ENCODE assay signal across 1 cellular context in genomic region chr16:15888072-15888976, GRCh38.
TF ChIP-seq lines count a peak whose summit lies in the region.

A gene with protein sequence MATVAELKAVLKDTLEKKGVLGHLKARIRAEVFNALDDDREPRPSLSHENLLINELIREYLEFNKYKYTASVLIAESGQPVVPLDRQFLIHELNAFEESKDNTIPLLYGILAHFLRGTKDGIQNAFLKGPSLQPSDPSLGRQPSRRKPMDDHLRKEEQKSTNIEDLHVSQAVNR (minus strand): TSS chr16:15888603. CDS start chr16:15888585, 18 bp downstream.

TF ChIP-seq in HepG2, 621 proteins besides CTCF, POLR2A, EP300 and RAD21 (continued from another document and continues in another):
- TF ChIP-seq RERE (CRISPR knock-in tag; IDR thresholded peaks at IDR 0.05; ENCODE audit: low read depth) (peak; percentile 16; the same call in 1 of the 2 replicates), STAG1 (CRISPR knock-in tag; IDR thresholded peaks at IDR 0.05) (no peak; the same call in 1 of the 2 replicates), ATF7-NPFF (CRISPR knock-in tag; IDR thresholded peaks at IDR 0.05; ENCODE audit: low read depth) (peak; percentile 39), KLF12 (CRISPR knock-in tag; IDR thresholded peaks at IDR 0.05; ENCODE audit: borderline replicate concordance) (no peak; the same call in 1 of the 2 replicates), TAF15 (IDR thresholded peaks at IDR 0.05; ENCODE audit: low read depth, low read length, poor library complexity, severe bottlenecking) (peak; percentile 96), ZNF724P (CRISPR knock-in tag; IDR thresholded peaks at IDR 0.05; ENCODE audit: borderline replicate concordance) (peak; percentile 69; the same call in 1 of the 2 replicates), IKZF1 (IDR thresholded peaks at IDR 0.05) (no peak), ZNF431 (CRISPR knock-in tag; IDR thresholded peaks at IDR 0.05; ENCODE audit: borderline replicate concordance, low read depth) (peak; percentile 66; the same call in 1 of the 2 replicates), FOXA3 (CRISPR knock-in tag; IDR thresholded peaks at IDR 0.05) (peak; percentile 34; the same call in 1 of the 2 replicates), ZNF816 (CRISPR knock-in tag; IDR thresholded peaks at IDR 0.05; ENCODE audit: borderline replicate concordance) (no peak), HNRNPLL (IDR thresholded peaks at IDR 0.05; ENCODE audit: low read depth, low read length, poor library complexity, severe bottlenecking) (peak; percentile 80), NR2C2 (CRISPR knock-in tag; IDR thresholded peaks at IDR 0.05; ENCODE audit: borderline replicate concordance) (peak; percentile 51; the same call in 1 of the 2 replicates), ERF (CRISPR knock-in tag; IDR thresholded peaks at IDR 0.05) (peak; percentile 82), STAT5B (CRISPR knock-in tag; IDR thresholded peaks at IDR 0.05) (no peak; the same call in 1 of the 2 replicates), ARID2 (CRISPR knock-in tag; IDR thresholded peaks at IDR 0.05; ENCODE audit: borderline replicate concordance) (no peak), ZNF720 (CRISPR knock-in tag; IDR thresholded peaks at IDR 0.05) (no peak), POLR2G (IDR thresholded peaks at IDR 0.05; ENCODE audit: low read depth, low read length) (peak; percentile 95), ZKSCAN8 (CRISPR knock-in tag; IDR thresholded peaks at IDR 0.05; ENCODE audit: borderline replicate concordance) (no peak), ZNF781 (CRISPR knock-in tag; IDR thresholded peaks at IDR 0.05; ENCODE audit: borderline replicate concordance, not compliant biosample characterization) (no peak), ZNF850 (CRISPR knock-in tag; conservative IDR thresholded peaks at IDR 0.05) (no peak), CEBPB (IDR thresholded peaks at IDR 0.05; ENCODE audit: borderline replicate concordance, low read depth, low read length) (peak; percentile 94), ZBTB2 (CRISPR knock-in tag; IDR thresholded peaks at IDR 0.05; ENCODE audit: low read depth) (no peak), ZNF543 (CRISPR knock-in tag; IDR thresholded peaks at IDR 0.05) (no peak; the same call in 1 of the 2 replicates), ZNF468 (CRISPR knock-in tag; IDR thresholded peaks at IDR 0.05) (no peak), ZNF740 (CRISPR knock-in tag; IDR thresholded peaks at IDR 0.05) (no peak), ZFP36L1 (CRISPR knock-in tag; IDR thresholded peaks at IDR 0.05) (no peak), ZNF460 (CRISPR knock-in tag; IDR thresholded peaks at IDR 0.05; ENCODE audit: borderline replicate concordance) (no peak; the same call in 1 of the 2 replicates), PHF21A (CRISPR knock-in tag; IDR thresholded peaks at IDR 0.05) (no peak; the same call in 1 of the 2 replicates), KDM5B (CRISPR knock-in tag; IDR thresholded peaks at IDR 0.05; ENCODE audit: borderline replicate concordance) (peak; percentile 75; the same call in 1 of the 2 replicates), ZNF317 (CRISPR knock-in tag; IDR thresholded peaks at IDR 0.05) (peak; percentile 62; the same call in 1 of the 2 replicates), MED13 (CRISPR knock-in tag; IDR thresholded peaks at IDR 0.05) (peak; percentile 67; the same call in 1 of the 2 replicates), CAMTA2 (CRISPR knock-in tag; IDR thresholded peaks at IDR 0.05; ENCODE audit: borderline replicate concordance) (peak; percentile 80; the same call in 1 of the 2 replicates)
- TF ChIP-seq, protein P1, sequence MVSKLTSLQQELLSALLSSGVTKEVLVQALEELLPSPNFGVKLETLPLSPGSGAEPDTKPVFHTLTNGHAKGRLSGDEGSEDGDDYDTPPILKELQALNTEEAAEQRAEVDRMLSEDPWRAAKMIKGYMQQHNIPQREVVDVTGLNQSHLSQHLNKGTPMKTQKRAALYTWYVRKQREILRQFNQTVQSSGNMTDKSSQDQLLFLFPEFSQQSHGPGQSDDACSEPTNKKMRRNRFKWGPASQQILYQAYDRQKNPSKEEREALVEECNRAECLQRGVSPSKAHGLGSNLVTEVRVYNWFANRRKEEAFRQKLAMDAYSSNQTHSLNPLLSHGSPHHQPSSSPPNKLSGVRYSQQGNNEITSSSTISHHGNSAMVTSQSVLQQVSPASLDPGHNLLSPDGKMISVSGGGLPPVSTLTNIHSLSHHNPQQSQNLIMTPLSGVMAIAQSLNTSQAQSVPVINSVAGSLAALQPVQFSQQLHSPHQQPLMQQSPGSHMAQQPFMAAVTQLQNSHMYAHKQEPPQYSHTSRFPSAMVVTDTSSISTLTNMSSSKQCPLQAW (CRISPR knock-in tag; IDR thresholded peaks at IDR 0.05) = peak; percentile 12
- TF ChIP-seq, protein P2, sequence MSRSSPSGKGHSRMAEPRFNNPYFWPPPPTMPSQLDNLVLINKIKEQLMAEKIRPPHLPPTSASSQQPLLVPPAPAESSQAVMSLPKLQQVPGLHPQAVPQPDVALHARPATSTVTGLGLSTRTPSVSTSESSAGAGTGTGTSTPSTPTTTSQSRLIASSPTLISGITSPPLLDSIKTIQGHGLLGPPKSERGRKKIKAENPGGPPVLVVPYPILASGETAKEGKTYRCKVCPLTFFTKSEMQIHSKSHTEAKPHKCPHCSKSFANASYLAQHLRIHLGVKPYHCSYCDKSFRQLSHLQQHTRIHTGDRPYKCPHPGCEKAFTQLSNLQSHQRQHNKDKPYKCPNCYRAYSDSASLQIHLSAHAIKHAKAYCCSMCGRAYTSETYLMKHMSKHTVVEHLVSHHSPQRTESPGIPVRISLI (CRISPR knock-in tag; IDR thresholded peaks at IDR 0.05; ENCODE audit: borderline replicate concordance) = no peak
- TF ChIP-seq, protein P3, sequence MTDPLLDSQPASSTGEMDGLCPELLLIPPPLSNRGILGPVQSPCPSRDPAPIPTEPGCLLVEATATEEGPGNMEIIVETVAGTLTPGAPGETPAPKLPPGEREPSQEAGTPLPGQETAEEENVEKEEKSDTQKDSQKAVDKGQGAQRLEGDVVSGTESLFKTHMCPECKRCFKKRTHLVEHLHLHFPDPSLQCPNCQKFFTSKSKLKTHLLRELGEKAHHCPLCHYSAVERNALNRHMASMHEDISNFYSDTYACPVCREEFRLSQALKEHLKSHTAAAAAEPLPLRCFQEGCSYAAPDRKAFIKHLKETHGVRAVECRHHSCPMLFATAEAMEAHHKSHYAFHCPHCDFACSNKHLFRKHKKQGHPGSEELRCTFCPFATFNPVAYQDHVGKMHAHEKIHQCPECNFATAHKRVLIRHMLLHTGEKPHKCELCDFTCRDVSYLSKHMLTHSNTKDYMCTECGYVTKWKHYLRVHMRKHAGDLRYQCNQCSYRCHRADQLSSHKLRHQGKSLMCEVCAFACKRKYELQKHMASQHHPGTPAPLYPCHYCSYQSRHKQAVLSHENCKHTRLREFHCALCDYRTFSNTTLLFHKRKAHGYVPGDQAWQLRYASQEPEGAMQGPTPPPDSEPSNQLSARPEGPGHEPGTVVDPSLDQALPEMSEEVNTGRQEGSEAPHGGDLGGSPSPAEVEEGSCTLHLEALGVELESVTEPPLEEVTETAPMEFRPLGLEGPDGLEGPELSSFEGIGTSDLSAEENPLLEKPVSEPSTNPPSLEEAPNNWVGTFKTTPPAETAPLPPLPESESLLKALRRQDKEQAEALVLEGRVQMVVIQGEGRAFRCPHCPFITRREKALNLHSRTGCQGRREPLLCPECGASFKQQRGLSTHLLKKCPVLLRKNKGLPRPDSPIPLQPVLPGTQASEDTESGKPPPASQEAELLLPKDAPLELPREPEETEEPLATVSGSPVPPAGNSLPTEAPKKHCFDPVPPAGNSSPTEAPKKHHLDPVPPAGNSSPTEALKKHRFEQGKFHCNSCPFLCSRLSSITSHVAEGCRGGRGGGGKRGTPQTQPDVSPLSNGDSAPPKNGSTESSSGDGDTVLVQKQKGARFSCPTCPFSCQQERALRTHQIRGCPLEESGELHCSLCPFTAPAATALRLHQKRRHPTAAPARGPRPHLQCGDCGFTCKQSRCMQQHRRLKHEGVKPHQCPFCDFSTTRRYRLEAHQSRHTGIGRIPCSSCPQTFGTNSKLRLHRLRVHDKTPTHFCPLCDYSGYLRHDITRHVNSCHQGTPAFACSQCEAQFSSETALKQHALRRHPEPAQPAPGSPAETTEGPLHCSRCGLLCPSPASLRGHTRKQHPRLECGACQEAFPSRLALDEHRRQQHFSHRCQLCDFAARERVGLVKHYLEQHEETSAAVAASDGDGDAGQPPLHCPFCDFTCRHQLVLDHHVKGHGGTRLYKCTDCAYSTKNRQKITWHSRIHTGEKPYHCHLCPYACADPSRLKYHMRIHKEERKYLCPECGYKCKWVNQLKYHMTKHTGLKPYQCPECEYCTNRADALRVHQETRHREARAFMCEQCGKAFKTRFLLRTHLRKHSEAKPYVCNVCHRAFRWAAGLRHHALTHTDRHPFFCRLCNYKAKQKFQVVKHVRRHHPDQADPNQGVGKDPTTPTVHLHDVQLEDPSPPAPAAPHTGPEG (CRISPR knock-in tag; IDR thresholded peaks at IDR 0.05) = peak; percentile 39; the same call in 1 of the 2 replicates
- TF ChIP-seq, protein P4, sequence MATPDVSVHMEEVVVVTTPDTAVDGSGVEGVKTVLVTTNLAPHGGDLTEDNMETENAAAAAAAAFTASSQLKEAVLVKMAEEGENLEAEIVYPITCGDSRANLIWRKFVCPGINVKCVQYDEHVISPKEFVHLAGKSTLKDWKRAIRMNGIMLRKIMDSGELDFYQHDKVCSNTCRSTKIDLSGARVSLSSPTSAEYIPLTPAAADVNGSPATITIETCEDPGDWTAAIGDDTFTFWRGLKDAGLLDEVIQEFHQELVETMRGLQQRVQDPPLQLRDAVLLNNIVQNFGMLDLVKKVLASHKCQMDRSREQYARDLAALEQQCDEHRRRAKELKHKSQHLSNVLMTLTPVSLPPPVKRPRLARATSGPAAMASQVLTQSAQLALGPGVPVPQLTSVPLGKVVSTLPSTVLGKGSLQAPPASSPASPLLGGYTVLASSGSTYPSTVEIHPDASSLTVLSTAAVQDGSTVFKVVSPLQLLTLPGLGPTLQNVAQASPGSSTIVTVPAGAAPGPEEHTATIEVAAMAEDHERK (CRISPR knock-in tag; IDR thresholded peaks at IDR 0.05; ENCODE audit: low read depth) = no peak
- TF ChIP-seq, protein P5, sequence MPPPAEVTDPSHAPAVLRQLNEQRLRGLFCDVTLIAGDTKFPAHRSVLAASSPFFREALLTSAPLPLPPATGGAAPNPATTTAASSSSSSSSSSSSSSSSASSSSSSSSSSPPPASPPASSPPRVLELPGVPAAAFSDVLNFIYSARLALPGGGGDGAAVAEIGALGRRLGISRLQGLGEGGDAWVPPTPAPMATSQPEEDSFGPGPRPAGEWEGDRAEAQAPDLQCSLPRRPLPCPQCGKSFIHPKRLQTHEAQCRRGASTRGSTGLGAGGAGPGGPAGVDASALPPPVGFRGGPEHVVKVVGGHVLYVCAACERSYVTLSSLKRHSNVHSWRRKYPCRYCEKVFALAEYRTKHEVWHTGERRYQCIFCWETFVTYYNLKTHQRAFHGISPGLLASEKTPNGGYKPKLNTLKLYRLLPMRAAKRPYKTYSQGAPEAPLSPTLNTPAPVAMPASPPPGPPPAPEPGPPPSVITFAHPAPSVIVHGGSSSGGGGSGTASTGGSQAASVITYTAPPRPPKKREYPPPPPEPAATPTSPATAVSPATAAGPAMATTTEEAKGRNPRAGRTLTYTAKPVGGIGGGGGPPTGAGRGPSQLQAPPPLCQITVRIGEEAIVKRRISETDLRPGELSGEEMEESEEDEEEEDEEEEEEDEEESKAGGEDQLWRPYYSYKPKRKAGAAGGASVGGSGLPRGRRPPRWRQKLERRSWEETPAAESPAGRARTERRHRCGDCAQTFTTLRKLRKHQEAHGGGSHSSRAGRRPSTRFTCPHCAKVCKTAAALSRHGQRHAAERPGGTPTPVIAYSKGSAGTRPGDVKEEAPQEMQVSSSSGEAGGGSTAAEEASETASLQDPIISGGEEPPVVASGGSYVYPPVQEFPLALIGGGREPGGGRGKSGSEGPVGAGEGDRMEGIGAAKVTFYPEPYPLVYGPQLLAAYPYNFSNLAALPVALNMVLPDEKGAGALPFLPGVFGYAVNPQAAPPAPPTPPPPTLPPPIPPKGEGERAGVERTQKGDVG (CRISPR knock-in tag; IDR thresholded peaks at IDR 0.05; ENCODE audit: borderline replicate concordance) = no peak
